ENCODE assay signal across 9 cellular contexts in the genomic region with DNA sequence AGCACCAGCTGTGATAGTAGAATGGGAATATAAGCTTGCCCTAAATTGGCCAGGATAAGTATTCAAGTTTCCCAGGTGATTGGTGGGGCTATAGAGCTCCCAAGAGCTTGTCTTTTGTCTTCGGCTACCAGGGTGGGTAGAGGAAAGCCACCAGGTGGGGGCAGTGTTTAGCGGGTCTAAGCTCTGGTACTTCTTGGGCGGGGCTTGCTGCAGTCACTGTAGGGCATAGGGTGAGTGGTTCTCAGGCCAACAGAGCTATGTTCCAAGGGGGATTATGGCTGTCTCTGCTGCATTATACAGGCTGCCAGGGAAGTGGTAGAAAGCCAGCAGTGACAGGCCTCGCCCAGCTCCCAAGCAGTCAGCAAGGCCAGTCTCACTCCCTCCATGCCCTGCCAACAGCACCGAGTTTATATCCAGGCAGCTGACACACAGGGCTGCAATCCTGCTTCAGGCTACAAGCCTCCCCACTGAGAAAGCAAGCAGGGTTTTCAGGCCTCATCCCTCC.
DNase-seq lines count a peak whose midpoint lies in the region; ATAC-seq lines count a peak whose summit lies in the region.
"Had no signal": no experiment of that assay in that cellular context is flagged by ENCODE, and none has a peak within 500 bp of the region (broad histone marks: within the 10 kb centered on the region; RNA-seq: fewer than 3 reads in every experiment).

No MANE protein-coding gene starts in this region.

- no peaks in the 10 kb centered on the region for H3K9me3 Mint-ChIP-seq in natural killer cell treated with Interleukin-12 subunit alpha and Interleukin-12 subunit beta and Interleukin-15 and Interleukin-18, amount 100 ng/mL, for 72 hours

- no peak overlapping the region for H3K27ac Mint-ChIP-seq in natural killer cell treated with Interleukin-12 subunit alpha and Interleukin-12 subunit beta and Interleukin-15 and Interleukin-18, amount 100 ng/mL, for 72 hours

- DNase-seq in NK-92 treated with Interleukin-12 subunit alpha and Interleukin-12 subunit beta, amount 100 ng/mL, for 24 hours (lab: John Stamatoyannopoulos, UW) = peak; percentile 33
- DNase-seq in NK-92 (lab: John Stamatoyannopoulos, UW; ENCODE audit: unreplicated experiment) (no peak), NCI-H774 (lab: John Stamatoyannopoulos, UW) (peak; percentile 18), substantia nigra (lab: John Stamatoyannopoulos, UW) (peak in 43 of 49 donors; percentile 4 to 77 (median 46))
- peak; percentile 16 to 21 for DNase-seq in activated CD8-positive, alpha-beta memory T cell treated with anti-CD3 and anti-CD28 coated beads for 4 hours (ENCODE audit: low read depth in 2 of 2)
- peak; percentile 67 for DNase-seq in natural killer cell treated with Interleukin-12 subunit alpha and Interleukin-12 subunit beta and Interleukin-15 and Interleukin-18, amount 100 ng/mL, for 72 hours (ENCODE audit: low spot score)

- no peaks in the 10 kb centered on the region for H3K4me1 Mint-ChIP-seq in natural killer cell treated with Interleukin-12 subunit alpha and Interleukin-12 subunit beta and Interleukin-15 and Interleukin-18, amount 100 ng/mL, for 72 hours (ENCODE audit: low read depth in 2 of 2)

- H3K27me3 Mint-ChIP-seq in natural killer cell treated with Interleukin-12 subunit alpha and Interleukin-12 subunit beta and Interleukin-15 and Interleukin-18, amount 100 ng/mL, for 72 hours = peaks cover 33 to 41% of the 10 kb centered on the region in 2 donors

- H3K4me3 Mint-ChIP-seq in natural killer cell treated with Interleukin-12 subunit alpha and Interleukin-12 subunit beta and Interleukin-15 and Interleukin-18, amount 100 ng/mL, for 72 hours = no peak overlapping the region

- ATAC-seq in HG02798 (IDR thresholded peaks at IDR 0.05; ENCODE audit: poor library complexity, unreplicated experiment) (peak; percentile 91), esophagus mucosa (peak; percentile 96)
- ATAC-seq in natural killer cell treated with Interleukin-12 subunit alpha and Interleukin-12 subunit beta and Interleukin-15 and Interleukin-18, amount 100 ng/mL, for 72 hours = peak; percentile 73 to 83

- H3K27ac ChIP-seq in substantia nigra (ENCODE audit: low read depth, low read length, poor library complexity, severe bottlenecking) = no peak overlapping the region
- H3K27ac ChIP-seq: uterus had no signal

- H3K36me3 Mint-ChIP-seq in natural killer cell treated with Interleukin-12 subunit alpha and Interleukin-12 subunit beta and Interleukin-15 and Interleukin-18, amount 100 ng/mL, for 72 hours = no peaks in the 10 kb centered on the region
